Comparison of ENCODE assay signal across 21 cellular contexts in genomic region chr3:71018794-71019193, GRCh38.
A peak's percentile ranks its signal among the peaks of the same experiment; 100 is the strongest.
DNase-seq lines count a peak whose midpoint lies in the region; ATAC-seq lines count a peak whose summit lies in the region.
"Had no signal": no experiment of that assay in that cellular context is flagged by ENCODE, and none has a peak within 500 bp of the region (broad histone marks: within the 10 kb centered on the region; RNA-seq: fewer than 3 reads in every experiment).

No MANE protein-coding gene starts in this region.

- H3K4me1 Mint-ChIP-seq in activated CD4-positive, alpha-beta T cell treated with anti-CD3 and anti-CD28 coated beads for 36 hours = peaks cover 58% of the 10 kb centered on the region
- peaks cover 24% of the 10 kb centered on the region for H3K4me1 Mint-ChIP-seq in activated T-helper 17 cell treated with anti-CD3 and anti-CD28 coated beads, Interleukin-2, amount 50 U/mL, for 72 hours
- H3K4me1 Mint-ChIP-seq in stimulated activated memory B cell treated with anti-CD40 and anti-IgM and Interleukin-4, amounts not matched to agents 10 μg/mL and 1 μg/mL and 100 μg/mL, for 72 hours = peaks cover 21% of the 10 kb centered on the region

- intact Hi-C loops in activated CD4-positive, alpha-beta T cell treated with anti-CD3 and anti-CD28 coated beads for 36 hours (cut with DNase I, micrococcal nuclease) = loop anchor here in 1 of 2 experiments (2.0 kb wide), 1 partner anchor 22 kb away; no protein-coding TSS in a partner anchor

- CTCF ChIA-PET in activated CD4-positive, alpha-beta T cell treated with anti-CD3 and anti-CD28 coated beads for 36 hours (lab: Charles Lee) = interaction anchor here (0.8 to 1.4 kb wide), 3 partner anchors 16 to 29 kb away, joined by 4 to 5 read pairs (median 5); no protein-coding TSS in a partner anchor

- H3K36me3 Mint-ChIP-seq in activated CD4-positive, alpha-beta T cell treated with anti-CD3 and anti-CD28 coated beads for 36 hours (ENCODE audit: low read depth) = peaks cover 68% of the 10 kb centered on the region
- peaks cover 93% of the 10 kb centered on the region for H3K36me3 Mint-ChIP-seq in activated T-helper 17 cell treated with anti-CD3 and anti-CD28 coated beads, Interleukin-2, amount 50 U/mL, for 72 hours (ENCODE audit: low read depth)
- H3K36me3 Mint-ChIP-seq in stimulated activated memory B cell treated with anti-CD40 and anti-IgM and Interleukin-4, amounts not matched to agents 10 μg/mL and 1 μg/mL and 100 μg/mL, for 72 hours = peaks cover 55% of the 10 kb centered on the region

- DNase-seq in activated CD4-positive, alpha-beta T cell treated with anti-CD3 and anti-CD28 coated beads for 36 hours = no peak
- no peak for DNase-seq in activated CD4-positive, alpha-beta T cell treated with anti-CD3 and anti-CD28 coated beads for 4 hours
- DNase-seq in hypothalamus (lab: John Stamatoyannopoulos, UW) (peak in 27 of 51 donors; percentile 2 to 73 (median 31)), NCI-H1436 treated with DMSO at 0.1 percent for 48 hours (lab: John Stamatoyannopoulos, UW) (no peak), T1000 (lab: John Stamatoyannopoulos, UW) (no peak)
- DNase-seq: activated CD4-positive, alpha-beta T cell treated with anti-CD3 and anti-CD28 coated beads, Interleukin-2, amount 50 U/mL, for 4 hours; AML-193; EL; mesenchymal stem cell; MM.1S; naive B cell; NCI-H187; NCI-H2227 treated with DMSO at 0.1 percent for 48 hours; NCI-H774; stimulated activated CD4-positive, alpha-beta T cell treated with anti-CD3 and anti-CD28 coated beads, Interleukin-2, amount 100 ng/mL, for 24 hours; stimulated activated naive CD8-positive, alpha-beta T cell treated with anti-CD3 and anti-CD28 coated beads, Interleukin-15, Interleukin-2, amounts not matched to agents 100 U/mL and 50 U/mL, for 24 hours; upper lobe of right lung had no signal

- no peak overlapping the region for H3K4me3 Mint-ChIP-seq in activated CD4-positive, alpha-beta T cell treated with anti-CD3 and anti-CD28 coated beads for 36 hours
- H3K4me3 Mint-ChIP-seq in activated T-helper 17 cell treated with anti-CD3 and anti-CD28 coated beads, Interleukin-2, amount 50 U/mL, for 72 hours = no peak overlapping the region
- H3K4me3 Mint-ChIP-seq in stimulated activated memory B cell treated with anti-CD40 and anti-IgM and Interleukin-4, amounts not matched to agents 10 μg/mL and 1 μg/mL and 100 μg/mL, for 72 hours = no peak overlapping the region
- H3K4me3 Mint-ChIP-seq: naive B cell had no signal

- H3K9me3 Mint-ChIP-seq in activated CD4-positive, alpha-beta T cell treated with anti-CD3 and anti-CD28 coated beads for 36 hours (ENCODE audit: low read depth) = peaks cover 2% of the 10 kb centered on the region
- no peaks in the 10 kb centered on the region for H3K9me3 Mint-ChIP-seq in activated T-helper 17 cell treated with anti-CD3 and anti-CD28 coated beads, Interleukin-2, amount 50 U/mL, for 72 hours
- H3K9me3 Mint-ChIP-seq in stimulated activated memory B cell treated with anti-CD40 and anti-IgM and Interleukin-4, amounts not matched to agents 10 μg/mL and 1 μg/mL and 100 μg/mL, for 72 hours = no peaks in the 10 kb centered on the region

- H3K27me3 Mint-ChIP-seq in activated CD4-positive, alpha-beta T cell treated with anti-CD3 and anti-CD28 coated beads for 36 hours = no peaks in the 10 kb centered on the region
- no peaks in the 10 kb centered on the region for H3K27me3 Mint-ChIP-seq in activated T-helper 17 cell treated with anti-CD3 and anti-CD28 coated beads, Interleukin-2, amount 50 U/mL, for 72 hours
- H3K27me3 Mint-ChIP-seq in stimulated activated memory B cell treated with anti-CD40 and anti-IgM and Interleukin-4, amounts not matched to agents 10 μg/mL and 1 μg/mL and 100 μg/mL, for 72 hours = no peaks in the 10 kb centered on the region
- H3K27me3 Mint-ChIP-seq: naive B cell had no signal

- POLR2A ChIA-PET in activated CD4-positive, alpha-beta T cell treated with anti-CD3 and anti-CD28 coated beads for 36 hours (lab: Charles Lee) = no interaction called here

- peak overlapping the region; percentile 69 for H3K27ac Mint-ChIP-seq in activated CD4-positive, alpha-beta T cell treated with anti-CD3 and anti-CD28 coated beads for 36 hours
- H3K27ac Mint-ChIP-seq in activated T-helper 17 cell treated with anti-CD3 and anti-CD28 coated beads, Interleukin-2, amount 50 U/mL, for 72 hours = peak overlapping the region; percentile 26
- peak overlapping the region; percentile 12 for H3K27ac Mint-ChIP-seq in stimulated activated memory B cell treated with anti-CD40 and anti-IgM and Interleukin-4, amounts not matched to agents 10 μg/mL and 1 μg/mL and 100 μg/mL, for 72 hours

- no peak for ATAC-seq in activated CD4-positive, alpha-beta T cell treated with anti-CD3 and anti-CD28 coated beads for 36 hours
- no peak for ATAC-seq in activated T-helper 17 cell treated with anti-CD3 and anti-CD28 coated beads, Interleukin-2, amount 50 U/mL, for 72 hours (replicated peaks)
- ATAC-seq in stimulated activated memory B cell treated with anti-CD40 and anti-IgM and Interleukin-4, amounts not matched to agents 10 μg/mL and 1 μg/mL and 100 μg/mL, for 72 hours = no peak
- no peak for ATAC-seq in GM21381 (IDR thresholded peaks at IDR 0.05; ENCODE audit: unreplicated experiment)
- ATAC-seq: activated naive CD4-positive, alpha-beta T cell treated with anti-CD3 and anti-CD28 coated beads, Interleukin-2, amount 50 U/mL, for 72 hours; stimulated activated naive CD8-positive, alpha-beta T cell treated with anti-CD3 and anti-CD28 coated beads, Interleukin-15, Interleukin-2, amounts not matched to agents 100 U/mL and 50 U/mL, for 24 hours; upper lobe of right lung had no signal

Comparison
In these comparisons a context has a peak if more than half of its experiments do, and no peak if none do; other contexts are left out.
1. DNase-seq: peak in hypothalamus (27 of 51); none in activated CD4-positive, alpha-beta T cell treated with anti-CD3 and anti-CD28 coated beads for 36 hours (single experiment), activated CD4-positive, alpha-beta T cell treated with anti-CD3 and anti-CD28 coated beads for 4 hours (0 of 2), NCI-H1436 treated with DMSO at 0.1 percent for 48 hours (single experiment) and T1000 (single experiment).
2. H3K27ac Mint-ChIP-seq: peak in every context shown above with its lines; median percentile 69 in activated CD4-positive, alpha-beta T cell treated with anti-CD3 and anti-CD28 coated beads for 36 hours; 26 in activated T-helper 17 cell treated with anti-CD3 and anti-CD28 coated beads, Interleukin-2, amount 50 U/mL, for 72 hours; 12 in stimulated activated memory B cell treated with anti-CD40 and anti-IgM and Interleukin-4, amounts not matched to agents 10 μg/mL and 1 μg/mL and 100 μg/mL, for 72 hours.